ENCODE assay signal across 13 cellular contexts in genomic region chr5:59356813-59357381, GRCh38.
DNase-seq lines count a peak whose midpoint lies in the region; ATAC-seq and TF ChIP-seq lines count a peak whose summit lies in the region.
"Had no signal": no experiment of that assay in that cellular context is flagged by ENCODE, and none has a peak within 500 bp of the region (broad histone marks: within the 10 kb centered on the region; RNA-seq: fewer than 3 reads in every experiment).

No MANE protein-coding gene starts in this region.

- TF ChIP-seq POLR2A in esophagus squamous epithelium (IDR thresholded peaks at IDR 0.05) (no peak), transverse colon (IDR thresholded peaks at IDR 0.05) (no peak)

- in situ Hi-C loops in transverse colon (cut with MboI; ENCODE audit: low pct_ligation_motif_present in 1 of 4, low pct_unique_long_range_greater_than_20kb in 1 of 4, low sequenced_read_pairs in 3 of 4) = loop anchor here in 1 of 4 donors (25.0 kb wide), 1 partner anchor 445 kb away; no protein-coding TSS in a partner anchor

- no peaks in the 10 kb centered on the region for H3K27me3 ChIP-seq in esophagus squamous epithelium
- no peaks in the 10 kb centered on the region for H3K27me3 ChIP-seq in transverse colon

- H3K36me3 ChIP-seq in esophagus squamous epithelium = no peaks in the 10 kb centered on the region
- no peaks in the 10 kb centered on the region for H3K36me3 ChIP-seq in mesodermal cell (ENCODE audit: control insufficient read depth, insufficient read depth, low read length)
- no peaks in the 10 kb centered on the region for H3K36me3 ChIP-seq in transverse colon

- peak overlapping the region in 3 of 4 donors; percentile 57 to 77 (median 67) for H3K27ac ChIP-seq in esophagus squamous epithelium
- H3K27ac ChIP-seq in mesodermal cell (ENCODE audit: low read depth, low read length, severe bottlenecking) = peak overlapping the region; percentile 87
- H3K27ac ChIP-seq in transverse colon = peak overlapping the region; percentile 57 to 73 (median 70)
- H3K27ac ChIP-seq: 22Rv1, skin epidermis had no signal

- H3K4me3 Mint-ChIP-seq in activated T-helper 2 cell treated with anti-CD3 and anti-CD28 coated beads, Interferon-gamma antibody, Interleukin-2, Interleukin-4, amounts not matched to agents 10 μg/mL and 5 μg/mL and 100 μg/mL, durations not matched to agents 14 hours and 24 hours and 36 hours (ENCODE audit: low read depth) = no peak overlapping the region
- H3K4me3 Mint-ChIP-seq: activated T-cell treated with anti-CD3 and anti-CD28 coated beads, Interleukin-2, amount 50 U/mL, for 24 hours; dendritic cell treated with granulocyte-macrophage colony-stimulating factor and Interleukin-4, amounts not matched to agents 40 ng/mL and 50 ng/mL, for 4 days had no signal

- no peaks in the 10 kb centered on the region for H3K9me3 ChIP-seq in esophagus squamous epithelium
- no peaks in the 10 kb centered on the region for H3K9me3 ChIP-seq in mesodermal cell (ENCODE audit: control insufficient read depth, low read length)
- H3K9me3 ChIP-seq in transverse colon = no peaks in the 10 kb centered on the region

- intact Hi-C loops in esophagus squamous epithelium (cut with DNase I) = no loop called here
- intact Hi-C loops in transverse colon (cut with DNase I; ENCODE audit: low total_unique reads) = no loop called here
- intact Hi-C loops in activated T-helper 2 cell treated with anti-CD3 and anti-CD28 coated beads, Interferon-gamma antibody, Interleukin-2, Interleukin-4, amounts not matched to agents 10 μg/mL and 5 μg/mL and 100 μg/mL, durations not matched to agents 14 hours and 24 hours and 36 hours (cut with micrococcal nuclease) = no loop called here

- no peaks in the 10 kb centered on the region for H3K36me3 Mint-ChIP-seq in activated T-helper 2 cell treated with anti-CD3 and anti-CD28 coated beads, Interferon-gamma antibody, Interleukin-2, Interleukin-4, amounts not matched to agents 10 μg/mL and 5 μg/mL and 100 μg/mL, durations not matched to agents 14 hours and 24 hours and 36 hours (ENCODE audit: low read depth)

- no peak for TF ChIP-seq EP300 in transverse colon (IDR thresholded peaks at IDR 0.05; ENCODE audit: low read depth)

- WGBS in esophagus squamous epithelium, 2 donors = 64 to 77% methylated on average over 12 of the region's 12 CpGs
- WGBS in mesodermal cell (ENCODE audit: insufficient coverage in 2 of 2), 2 experiments = 7 to 16% methylated on average over 8 of the region's 12 CpGs
- WGBS in transverse colon (ENCODE audit: low coverage in 1 of 2), 2 donors = 71 to 75% methylated on average over 3 to 12 of the region's 12 CpGs

- peaks cover 10% of the 10 kb centered on the region for H3K4me1 Mint-ChIP-seq in activated T-helper 2 cell treated with anti-CD3 and anti-CD28 coated beads, Interferon-gamma antibody, Interleukin-2, Interleukin-4, amounts not matched to agents 10 μg/mL and 5 μg/mL and 100 μg/mL, durations not matched to agents 14 hours and 24 hours and 36 hours (ENCODE audit: low read depth)

- no peak overlapping the region for H3K27ac Mint-ChIP-seq in activated T-helper 2 cell treated with anti-CD3 and anti-CD28 coated beads, Interferon-gamma antibody, Interleukin-2, Interleukin-4, amounts not matched to agents 10 μg/mL and 5 μg/mL and 100 μg/mL, durations not matched to agents 14 hours and 24 hours and 36 hours
- H3K27ac Mint-ChIP-seq: activated T-cell treated with anti-CD3 and anti-CD28 coated beads, Interleukin-2, amount 50 U/mL, for 24 hours; dendritic cell treated with granulocyte-macrophage colony-stimulating factor and Interleukin-4, amounts not matched to agents 40 ng/mL and 50 ng/mL, for 4 days had no signal

- H3K4me1 ChIP-seq in esophagus squamous epithelium = peaks cover 0 to 35% (median 0%) of the 10 kb centered on the region in 3 donors
- H3K4me1 ChIP-seq in mesodermal cell (ENCODE audit: control insufficient read depth, insufficient read depth, low read length, poor library complexity, severe bottlenecking) = peaks cover 26% of the 10 kb centered on the region
- peaks cover 0 to 50% (median 6%) of the 10 kb centered on the region in 4 donors for H3K4me1 ChIP-seq in transverse colon

- no peak overlapping the region for H3K4me3 ChIP-seq in esophagus squamous epithelium
- no peak overlapping the region for H3K4me3 ChIP-seq in mesodermal cell (ENCODE audit: extremely low read depth, insufficient read depth, low read length, poor library complexity, severe bottlenecking)
- no peak overlapping the region for H3K4me3 ChIP-seq in transverse colon
- H3K4me3 ChIP-seq: skin epidermis had no signal

- DNase-seq in DMS 273 (lab: John Stamatoyannopoulos, UW; ENCODE audit: unreplicated experiment) = peak; percentile 62
- DNase-seq in DMS 273 treated with DMSO at 0.1 percent for 48 hours (lab: John Stamatoyannopoulos, UW) = no peak
- no peak for DNase-seq in esophagus squamous epithelium (lab: John Stamatoyannopoulos, UW)
- no peak for DNase-seq in transverse colon
- DNase-seq in activated gamma-delta T cell (lab: John Stamatoyannopoulos, UW) = no peak
- no peak for DNase-seq in activated T-helper 2 cell treated with anti-CD3 and anti-CD28 coated beads, Interferon-gamma antibody, Interleukin-2, Interleukin-4, amounts not matched to agents 10 μg/mL and 5 μg/mL and 100 μg/mL, durations not matched to agents 14 hours and 24 hours and 36 hours (ENCODE audit: low spot score)
- DNase-seq: activated T-cell treated with anti-CD3 and anti-CD28 coated beads, Interleukin-2, amount 50 U/mL, for 24 hours; stimulated activated naive CD4-positive, alpha-beta T cell treated with Interleukin-2 at 50 U/mL for 16 hours had no signal

- ATAC-seq in HG02610 (IDR thresholded peaks at IDR 0.05; ENCODE audit: unreplicated experiment) = no peak

- peaks cover 18% of the 10 kb centered on the region for H3K27me3 Mint-ChIP-seq in activated T-helper 2 cell treated with anti-CD3 and anti-CD28 coated beads, Interferon-gamma antibody, Interleukin-2, Interleukin-4, amounts not matched to agents 10 μg/mL and 5 μg/mL and 100 μg/mL, durations not matched to agents 14 hours and 24 hours and 36 hours (ENCODE audit: low read depth)
- H3K27me3 Mint-ChIP-seq: dendritic cell treated with granulocyte-macrophage colony-stimulating factor and Interleukin-4, amounts not matched to agents 40 ng/mL and 50 ng/mL, for 4 days had no signal

- TF ChIP-seq CTCF in esophagus squamous epithelium (IDR thresholded peaks at IDR 0.05) = no peak
- TF ChIP-seq CTCF in transverse colon (IDR thresholded peaks at IDR 0.05) = no peak

- H3K9me3 Mint-ChIP-seq in activated T-helper 2 cell treated with anti-CD3 and anti-CD28 coated beads, Interferon-gamma antibody, Interleukin-2, Interleukin-4, amounts not matched to agents 10 μg/mL and 5 μg/mL and 100 μg/mL, durations not matched to agents 14 hours and 24 hours and 36 hours = no peaks in the 10 kb centered on the region
- H3K9me3 Mint-ChIP-seq: activated T-cell treated with anti-CD3 and anti-CD28 coated beads, Interleukin-2, amount 50 U/mL, for 24 hours; dendritic cell treated with granulocyte-macrophage colony-stimulating factor and Interleukin-4, amounts not matched to agents 40 ng/mL and 50 ng/mL, for 4 days had no signal
